In genomic region chr1:155044812-155045690, GRCh38 we compare ENCODE assay signal across 9 cellular contexts. TPM values are rescaled to one million over a fixed set of nuclear protein-coding genes. Genes with fewer than 3 reads are reported as not detected.
A peak's percentile ranks its signal among the peaks of the same experiment; 100 is the strongest.
DNase-seq lines count a peak whose midpoint lies in the region; ATAC-seq and TF ChIP-seq lines count a peak whose summit lies in the region.
"Had no signal": no experiment of that assay in that cellular context is flagged by ENCODE, and none has a peak within 500 bp of the region (broad histone marks: within the 10 kb centered on the region; RNA-seq: fewer than 3 reads in every experiment).

No MANE protein-coding gene starts in this region.

- no peaks in the 10 kb centered on the region for H4K20me1 ChIP-seq in PC-3 (ENCODE audit: low read length)

- no peak overlapping the region for H3K9ac ChIP-seq in PC-3 (ENCODE audit: low read length)

- BruUV-seq in Calu3 (replicated peaks; lab: Mats Ljungman, UMichigan) (no TSS peak), PC-3 (replicated peaks; lab: Mats Ljungman, UMichigan) (no TSS peak)

- no peaks in the 10 kb centered on the region for H3K9me2 ChIP-seq in PC-3 (replicated peaks; ENCODE audit: low read length)

- peaks cover 6% of the 10 kb centered on the region for H3F3A ChIP-seq in PC-3 (ENCODE audit: low read length, unreplicated experiment)

- peak; percentile 49 for TF ChIP-seq CTCF in Calu3 (IDR thresholded peaks at IDR 0.05; ENCODE audit: unreplicated experiment)
- peak; percentile 94 for TF ChIP-seq CTCF in PC-3 (conservative IDR thresholded peaks at IDR 0.05; ENCODE audit: low read depth, low read length)
- TF ChIP-seq CTCF in fibroblast of the aortic adventitia (IDR thresholded peaks at IDR 0.05; ENCODE audit: insufficient read depth, low read length) = peak; percentile 84
- TF ChIP-seq CTCF in nephron progenitor cell (IDR thresholded peaks at IDR 0.05) = peak; percentile 53

- H3K4me1 Mint-ChIP-seq in Calu3 (ENCODE audit: low read depth, unreplicated experiment) (peaks cover 34% of the 10 kb centered on the region), nephron progenitor cell (peaks cover 56% of the 10 kb centered on the region)
- H3K4me1 Mint-ChIP-seq in activated T-helper 2 cell treated with anti-CD3 and anti-CD28 coated beads, Interferon-gamma antibody, Interleukin-2, Interleukin-4, amounts not matched to agents 10 μg/mL and 5 μg/mL and 100 μg/mL, durations not matched to agents 14 hours and 24 hours and 36 hours (ENCODE audit: low read depth) = peaks cover 17% of the 10 kb centered on the region

- H3K79me2 ChIP-seq in PC-3 (ENCODE audit: low read length) = no peaks in the 10 kb centered on the region

- H3K4me3 Mint-ChIP-seq in Calu3 (ENCODE audit: low read depth, unreplicated experiment) (no peak overlapping the region), nephron progenitor cell (no peak overlapping the region)
- H3K4me3 Mint-ChIP-seq in activated T-helper 2 cell treated with anti-CD3 and anti-CD28 coated beads, Interferon-gamma antibody, Interleukin-2, Interleukin-4, amounts not matched to agents 10 μg/mL and 5 μg/mL and 100 μg/mL, durations not matched to agents 14 hours and 24 hours and 36 hours (ENCODE audit: low read depth) = no peak overlapping the region

- 46 to 47% methylated on average over 7 of the region's 7 CpGs for WGBS in aorta, 2 donors

- H3K27ac Mint-ChIP-seq in Calu3 (ENCODE audit: unreplicated experiment) (no peak overlapping the region), nephron progenitor cell (no peak overlapping the region)
- H3K27ac Mint-ChIP-seq in activated T-helper 2 cell treated with anti-CD3 and anti-CD28 coated beads, Interferon-gamma antibody, Interleukin-2, Interleukin-4, amounts not matched to agents 10 μg/mL and 5 μg/mL and 100 μg/mL, durations not matched to agents 14 hours and 24 hours and 36 hours = peak overlapping the region; percentile 44

- CTCF ChIA-PET in Calu3 (lab: Charles Lee) (interaction anchor here (0.5 to 3.3 kb wide), 17 partner anchors 8 to 307 kb away, joined by 3 to 26 read pairs (median 3); partner anchors contain the start of genes CLK2, KRTCAP2, PBXIP1 and PYGO2), PC-3 (lab: Charles Lee) (interaction anchor here (0.7 to 2.3 kb wide), 4 partner anchors 16 to 40 kb away, joined by 3 to 27 read pairs (median 11); partner anchors contain the start of gene EFNA3)

- no peak overlapping the region for H3K27ac ChIP-seq in PC-3 (ENCODE audit: low read length)
- no peak overlapping the region for H3K27ac ChIP-seq in aorta (ENCODE audit: low read depth in 1 of 2, low read length in 2 of 2)

- H3K27me3 Mint-ChIP-seq in Calu3 (ENCODE audit: unreplicated experiment) = no peaks in the 10 kb centered on the region
- H3K27me3 Mint-ChIP-seq in activated T-helper 2 cell treated with anti-CD3 and anti-CD28 coated beads, Interferon-gamma antibody, Interleukin-2, Interleukin-4, amounts not matched to agents 10 μg/mL and 5 μg/mL and 100 μg/mL, durations not matched to agents 14 hours and 24 hours and 36 hours (ENCODE audit: low read depth) = no peaks in the 10 kb centered on the region
- peaks cover 8% of the 10 kb centered on the region for H3K27me3 Mint-ChIP-seq in nephron progenitor cell (ENCODE audit: low read depth, poor library complexity)

- POLR2A ChIA-PET in PC-3 (lab: Charles Lee; ENCODE audit: unreplicated experiment) = no interaction called here

- ATAC-seq in PC-3 (peak; percentile 98), aorta (ENCODE audit: low FRiP score) (peak; percentile 90), GM21786 (IDR thresholded peaks at IDR 0.05; ENCODE audit: unreplicated experiment) (no peak)

- intact Hi-C loops in Calu3 (cut with micrococcal nuclease; ENCODE audit: unreplicated experiment) = loop anchor here (5.0 kb wide), 1 partner anchor 37 kb away; no protein-coding TSS in a partner anchor
- intact Hi-C loops in PC-3 (cut with micrococcal nuclease) = loop anchor here (1.0 to 2.0 kb wide), 2 partner anchors 16 to 39 kb away; no protein-coding TSS in a partner anchor
- intact Hi-C loops in activated T-helper 2 cell treated with anti-CD3 and anti-CD28 coated beads, Interferon-gamma antibody, Interleukin-2, Interleukin-4, amounts not matched to agents 10 μg/mL and 5 μg/mL and 100 μg/mL, durations not matched to agents 14 hours and 24 hours and 36 hours (cut with micrococcal nuclease) = loop anchor here (2.0 kb wide), 1 partner anchor 16 kb away; no protein-coding TSS in a partner anchor
- intact Hi-C loops in aorta (cut with DNase I) = loop anchor here (2.0 to 5.0 kb wide), 2 partner anchors 37 to 40 kb away; no protein-coding TSS in a partner anchor

- peaks cover 25% of the 10 kb centered on the region for H3K4me1 ChIP-seq in PC-3 (ENCODE audit: insufficient read depth, low read length)
- no peaks in the 10 kb centered on the region for H3K4me1 ChIP-seq in aorta (ENCODE audit: control insufficient read depth in 1 of 2, insufficient read depth in 2 of 2, low read length in 2 of 2)

- H3K9me3 ChIP-seq in PC-3 (ENCODE audit: low read length) (no peaks in the 10 kb centered on the region), aorta (ENCODE audit: control insufficient read depth, low read length) (no peaks in the 10 kb centered on the region)

- no peak overlapping the region; the same call in 1 of the 2 replicates for H2AFZ ChIP-seq in PC-3 (ENCODE audit: low read length)

- H3K27me3 ChIP-seq in PC-3 (ENCODE audit: low read length) (no peaks in the 10 kb centered on the region), aorta (ENCODE audit: control insufficient read depth in 1 of 2, insufficient read depth in 2 of 2, low read length in 1 of 2) (no peaks in the 10 kb centered on the region)

- H3K36me3 ChIP-seq in PC-3 (ENCODE audit: low read depth, low read length) (no peaks in the 10 kb centered on the region), aorta (ENCODE audit: control insufficient read depth in 1 of 2, insufficient read depth in 2 of 2, low read length in 1 of 2) (no peaks in the 10 kb centered on the region)

- peak overlapping the region; percentile 37; the same call in 1 of the 2 replicates for H3K4me2 ChIP-seq in PC-3 (ENCODE audit: low read length)

- DNase-seq in Calu3 (peak; percentile 84), HS-5 (ENCODE audit: low read depth) (peak; percentile 47), PC-3 (peak; percentile 87), fibroblast of the aortic adventitia (ENCODE audit: low read depth) (peak; percentile 84), nephron progenitor cell (peak; percentile 62), aorta (peak; percentile 88 to 89)
- DNase-seq in activated T-helper 2 cell treated with anti-CD3 and anti-CD28 coated beads, Interferon-gamma antibody, Interleukin-2, Interleukin-4, amounts not matched to agents 10 μg/mL and 5 μg/mL and 100 μg/mL, durations not matched to agents 14 hours and 24 hours and 36 hours (ENCODE audit: low spot score) = peak; percentile 51

- H3K9me3 Mint-ChIP-seq in Calu3 (ENCODE audit: low read depth, unreplicated experiment) (no peaks in the 10 kb centered on the region), nephron progenitor cell (no peaks in the 10 kb centered on the region)
- H3K9me3 Mint-ChIP-seq in activated T-helper 2 cell treated with anti-CD3 and anti-CD28 coated beads, Interferon-gamma antibody, Interleukin-2, Interleukin-4, amounts not matched to agents 10 μg/mL and 5 μg/mL and 100 μg/mL, durations not matched to agents 14 hours and 24 hours and 36 hours = no peaks in the 10 kb centered on the region

- peaks cover 3% of the 10 kb centered on the region for H3K36me3 Mint-ChIP-seq in Calu3 (ENCODE audit: insufficient read depth, unreplicated experiment)
- H3K36me3 Mint-ChIP-seq in activated T-helper 2 cell treated with anti-CD3 and anti-CD28 coated beads, Interferon-gamma antibody, Interleukin-2, Interleukin-4, amounts not matched to agents 10 μg/mL and 5 μg/mL and 100 μg/mL, durations not matched to agents 14 hours and 24 hours and 36 hours (ENCODE audit: low read depth) = no peaks in the 10 kb centered on the region
- no peaks in the 10 kb centered on the region for H3K36me3 Mint-ChIP-seq in nephron progenitor cell (ENCODE audit: low read depth)

- H3K4me3 ChIP-seq in PC-3 (ENCODE audit: low read length) = no peak overlapping the region
- no peak overlapping the region for H3K4me3 ChIP-seq in fibroblast of the aortic adventitia (ENCODE audit: low read depth, low read length)
- H3K4me3 ChIP-seq in aorta (ENCODE audit: low read length in 2 of 2) = no peak overlapping the region

RNA-seq across cellular contexts. Expression of gene ADAM15, which starts 6.1 kb away (rescaled TPM):
- total RNA-seq in Calu3 (2022) (99.1 and 103 TPM in 2 replicates), PC-3 (2014; rRNA removed) (334 and 384 TPM in 2 replicates), fibroblast of the aortic adventitia (ENCODE audit: low replicate concordance) (39.0 and 69.9 TPM in 2 replicates), aorta (100 to 1,000 TPM; 129 to 180 TPM)
- 72.0 and 74.8 TPM in 2 replicates for total RNA-seq in activated T-helper 2 cell treated with anti-CD3 and anti-CD28 coated beads, Interferon-gamma antibody, Interleukin-2, Interleukin-4, amounts not matched to agents 10 μg/mL and 5 μg/mL and 100 μg/mL, durations not matched to agents 14 hours and 24 hours and 36 hours
- polyA plus RNA-seq in aorta = 10 to 100 TPM; 17.3 to 89.3 TPM

RNA-seq across cellular contexts. Expression of gene DCST1, which starts 11.4 kb away (rescaled TPM):
- 0.17 TPM in 1 of 2 replicates, not detected in the other for total RNA-seq in Calu3 (2022)
- total RNA-seq in PC-3 (2014; rRNA removed) = not detected in 2 replicates
- 0.11 TPM in 1 of 2 replicates, not detected in the other for total RNA-seq in activated T-helper 2 cell treated with anti-CD3 and anti-CD28 coated beads, Interferon-gamma antibody, Interleukin-2, Interleukin-4, amounts not matched to agents 10 μg/mL and 5 μg/mL and 100 μg/mL, durations not matched to agents 14 hours and 24 hours and 36 hours
- total RNA-seq in fibroblast of the aortic adventitia (ENCODE audit: low replicate concordance) = not detected in 2 replicates
- under 1 TPM in 1 of 2 donors, not detected in 1; 0.26 TPM for total RNA-seq in aorta
- polyA plus RNA-seq in aorta = not detected
- total RNA-seq: urinary bladder had no signal
- polyA plus RNA-seq: urinary bladder had no signal

RNA-seq across cellular contexts. Expression of gene DCST2, which starts 11.5 kb away (rescaled TPM):
- 1.4 and 1.5 TPM in 2 replicates for total RNA-seq in Calu3 (2022)
- total RNA-seq in PC-3 (2014; rRNA removed) = 0.18 and 3.0 TPM in 2 replicates
- total RNA-seq in activated T-helper 2 cell treated with anti-CD3 and anti-CD28 coated beads, Interferon-gamma antibody, Interleukin-2, Interleukin-4, amounts not matched to agents 10 μg/mL and 5 μg/mL and 100 μg/mL, durations not matched to agents 14 hours and 24 hours and 36 hours = 0.21 and 0.80 TPM in 2 replicates
- total RNA-seq in fibroblast of the aortic adventitia (ENCODE audit: low replicate concordance) = 0.09 TPM in 1 of 2 replicates, not detected in the other
- 1 to 10 TPM in 1 of 2 donors, under 1 TPM in 1; 0.75 to 1.8 TPM for total RNA-seq in aorta
- polyA plus RNA-seq in aorta = 1 to 10 TPM in 1 of 2 donors, under 1 TPM in 1; 0.25 to 5.6 TPM

RNA-seq across cellular contexts. Expression of gene EFNA4, which starts 18.5 kb away (rescaled TPM):
- 12.6 and 13.9 TPM in 2 replicates for total RNA-seq in Calu3 (2022)
- 36.7 and 37.4 TPM in 2 replicates for total RNA-seq in PC-3 (2014; rRNA removed)
- total RNA-seq in activated T-helper 2 cell treated with anti-CD3 and anti-CD28 coated beads, Interferon-gamma antibody, Interleukin-2, Interleukin-4, amounts not matched to agents 10 μg/mL and 5 μg/mL and 100 μg/mL, durations not matched to agents 14 hours and 24 hours and 36 hours = 9.2 and 10.5 TPM in 2 replicates
- 2.4 and 5.3 TPM in 2 replicates for total RNA-seq in fibroblast of the aortic adventitia (ENCODE audit: low replicate concordance)
- total RNA-seq in aorta = 1 to 10 TPM; 3.0 to 5.7 TPM
- polyA plus RNA-seq in aorta = 1 to 10 TPM; 3.9 to 4.0 TPM

RNA-seq across cellular contexts. Expression of gene EFNA3, which starts 33.6 kb away (rescaled TPM):
- total RNA-seq in Calu3 (2022) = 1.7 and 3.4 TPM in 2 replicates
- total RNA-seq in PC-3 (2014; rRNA removed) = 16.2 and 23.5 TPM in 2 replicates
- total RNA-seq in activated T-helper 2 cell treated with anti-CD3 and anti-CD28 coated beads, Interferon-gamma antibody, Interleukin-2, Interleukin-4, amounts not matched to agents 10 μg/mL and 5 μg/mL and 100 μg/mL, durations not matched to agents 14 hours and 24 hours and 36 hours = 6.0 and 7.1 TPM in 2 replicates
- 0.90 TPM in 1 of 2 replicates, not detected in the other for total RNA-seq in fibroblast of the aortic adventitia (ENCODE audit: low replicate concordance)
- 1 to 10 TPM; 1.8 to 3.2 TPM for total RNA-seq in aorta
- under 1 TPM in 1 of 2 donors, not detected in 1; 0.41 TPM for polyA plus RNA-seq in aorta
